Comparison of ENCODE assay signal across 10 cellular contexts in genomic region chr12:10366875-10367274, GRCh38. TPM values are rescaled to one million over a fixed set of nuclear protein-coding genes. Genes with fewer than 3 reads are reported as not detected.
A peak's percentile ranks its signal among the peaks of the same experiment; 100 is the strongest.
DNase-seq lines count a peak whose midpoint lies in the region; ATAC-seq and TF ChIP-seq lines count a peak whose summit lies in the region.
"Had no signal": no experiment of that assay in that cellular context is flagged by ENCODE, and none has a peak within 500 bp of the region (broad histone marks: within the 10 kb centered on the region; RNA-seq: fewer than 3 reads in every experiment).

No MANE protein-coding gene starts in this region.

- no peaks in the 10 kb centered on the region for H3K27me3 ChIP-seq in thoracic aorta (replicated peaks; ENCODE audit: insufficient read depth)

- no peaks in the 10 kb centered on the region for H3K36me3 ChIP-seq in thoracic aorta

- H3K4me1 ChIP-seq in thoracic aorta (ENCODE audit: control insufficient read depth in 1 of 2, low read depth in 2 of 2) = peaks cover 11 to 36% of the 10 kb centered on the region in 2 donors

- no peak for ATAC-seq in thoracic aorta (ENCODE audit: insufficient number of reproducible peaks, low FRiP score, low read depth)
- no peak for ATAC-seq in GM21786 (IDR thresholded peaks at IDR 0.05; ENCODE audit: unreplicated experiment)
- no peak for ATAC-seq in GM19324 (IDR thresholded peaks at IDR 0.05; ENCODE audit: low FRiP score, unreplicated experiment)

- TF ChIP-seq CTCF in fibroblast of mammary gland (conservative IDR thresholded peaks at IDR 0.05; ENCODE audit: control insufficient read depth, insufficient read depth, low read depth, low read length) (peak; percentile 43), thoracic aorta (IDR thresholded peaks at IDR 0.05) (peak; percentile 22)

- no peaks in the 10 kb centered on the region for H3K9me3 ChIP-seq in thoracic aorta

- peak overlapping the region; percentile 86 to 87 for H3K27ac ChIP-seq in thoracic aorta

- DNase-seq in NCI-H748 (lab: John Stamatoyannopoulos, UW; ENCODE audit: unreplicated experiment) (peak; percentile 35), NCI-H748 treated with DMSO at 0.1 percent for 48 hours (lab: John Stamatoyannopoulos, UW) (no peak), OCI-M1 (lab: John Stamatoyannopoulos, UW) (peak; percentile 69), fibroblast of mammary gland (ENCODE audit: low read depth) (peak; percentile 59), thoracic aorta (ENCODE audit: low spot score) (no peak)
- DNase-seq in stimulated activated naive CD4-positive, alpha-beta T cell treated with Interleukin-2 at 50 U/mL for 16 hours (lab: John Stamatoyannopoulos, UW) = no peak

- H3K4me3 ChIP-seq in fibroblast of mammary gland (ENCODE audit: control insufficient read depth, low read depth, low read length) (no peak overlapping the region), thoracic aorta (no peak overlapping the region)

RNA-seq across cellular contexts. Expression of gene KLRK1, which starts 23.0 kb away (rescaled TPM):
- total RNA-seq in thoracic aorta = 1 to 10 TPM; 1.2 to 4.5 TPM
- total RNA-seq: lung microvascular endothelial cell had no signal

RNA-seq across cellular contexts. Expression of gene KLRC4, which starts 42.7 kb away (rescaled TPM):
- 1 to 10 TPM in 1 of 2 donors, under 1 TPM in 1; 0.54 to 4.2 TPM for total RNA-seq in thoracic aorta
- total RNA-seq: CD4-positive, CD25-positive, alpha-beta regulatory T cell; lung microvascular endothelial cell had no signal

RNA-seq across cellular contexts. Expression of gene KLRC3, which starts 53.5 kb away (rescaled TPM):
- under 1 TPM in 1 of 2 donors, not detected in 1; 0.68 TPM for total RNA-seq in thoracic aorta
- total RNA-seq: CD4-positive, CD25-positive, alpha-beta regulatory T cell; lung microvascular endothelial cell had no signal

RNA-seq across cellular contexts. Expression of gene KLRD1, which starts 59.2 kb away (rescaled TPM):
- 10 to 100 TPM in 1 of 2 donors, 1 to 10 TPM in 1; 1.9 to 13.0 TPM for total RNA-seq in thoracic aorta

Comparison
In these comparisons a context has a peak if more than half of its experiments do, and no peak if none do; other contexts are left out.
1. DNase-seq: peak in NCI-H748 (single experiment), OCI-M1 (single experiment) and fibroblast of mammary gland (single experiment); none in NCI-H748 treated with DMSO at 0.1 percent for 48 hours (single experiment), thoracic aorta (single experiment) and stimulated activated naive CD4-positive, alpha-beta T cell treated with Interleukin-2 at 50 U/mL for 16 hours (single experiment).